Comparison of ENCODE assay signal across 8 cellular contexts in genomic region chr7:26152782-26153245, GRCh38. TPM values are rescaled to one million over a fixed set of nuclear protein-coding genes. Genes with fewer than 3 reads are reported as not detected.
DNase-seq lines count a peak whose midpoint lies in the region; ATAC-seq and TF ChIP-seq lines count a peak whose summit lies in the region.
"Not testable (repeated sequence)": the region's sequence is repeated elsewhere in the genome, so short reads cannot be mapped to it uniquely, and the experiment has no call there.

No MANE protein-coding gene starts in this region.

- not testable (repeated sequence) for TF ChIP-seq CTCF in AG04449 (IDR thresholded peaks at IDR 0.05; ENCODE audit: insufficient read depth, low read length, missing control alignments); right lobe of liver (IDR thresholded peaks at IDR 0.05)

- CTCF ChIA-PET in AG04449 (lab: Yijun Ruan, JAX): interaction anchor here (1.0 to 1.2 kb wide), 3 partner anchors 9 to 217 kb away, joined by 3 to 4 read pairs (median 3); no protein-coding TSS in a partner anchor

- DNase-seq in AG04449 (ENCODE audit: low read depth, low spot score); right lobe of liver: not testable (repeated sequence)
- peak; percentile 47 for DNase-seq in NCI-H82 (lab: John Stamatoyannopoulos, UW)
- peak; percentile 55 for DNase-seq in activated T-cell treated with anti-CD3 and anti-CD28 coated beads, Interleukin-2, amount 50 U/mL, for 1 hour
- DNase-seq in effector memory CD4-positive, alpha-beta T cell: peak in 1 of 3 donors; percentile 19

- H3K4me3 ChIP-seq in AG04449 (ENCODE audit: low read depth, low read length) (peak overlapping the region; percentile 61), right lobe of liver (peak overlapping the region; percentile 33 to 57 (median 38)), skeletal muscle tissue (ENCODE audit: low read length in 3 of 3) (peak overlapping the region; percentile 32 to 60 (median 60))
- peak overlapping the region; percentile 52 for H3K4me3 ChIP-seq in effector memory CD4-positive, alpha-beta T cell (ENCODE audit: insufficient read depth, low read depth, low read length, poor library complexity, severe bottlenecking)

- not testable (repeated sequence) for H3K27me3 ChIP-seq in effector memory CD4-positive, alpha-beta T cell (replicated peaks; ENCODE audit: control insufficient read depth, insufficient read depth, low read length, poor library complexity, severe bottlenecking); right lobe of liver
- peaks cover 29 to 53% (median 43%) of the 10 kb centered on the region in 3 donors for H3K27me3 ChIP-seq in skeletal muscle tissue (ENCODE audit: control insufficient read depth in 3 of 3, insufficient read depth in 3 of 3, low read length in 3 of 3)

- peak overlapping the region; percentile 56 for H3K27ac ChIP-seq in effector memory CD4-positive, alpha-beta T cell (ENCODE audit: insufficient read depth, low read length, poor library complexity, severe bottlenecking)
- not testable (repeated sequence) for H3K27ac ChIP-seq in right lobe of liver; skeletal muscle tissue (ENCODE audit: low read depth, low read length)

- intact Hi-C loops in right lobe of liver (cut with DNase I): not testable (repeated sequence)

- POLR2A ChIA-PET in AG04449 (lab: Yijun Ruan, JAX): interaction anchor here (1.0 kb wide), 1 partner anchor 47 kb away, joined by 7 read pairs; the partner anchor contains the start of gene HNRNPA2B1

- H3K9me3 ChIP-seq in effector memory CD4-positive, alpha-beta T cell (ENCODE audit: control insufficient read depth, low read length); right lobe of liver; skeletal muscle tissue (ENCODE audit: control insufficient read depth in 3 of 3, low read length in 3 of 3): not testable (repeated sequence)

- peak overlapping the region in 1 of 3 donors; percentile 3 for H3K9ac ChIP-seq in skeletal muscle tissue (ENCODE audit: low read depth in 1 of 3, low read length in 3 of 3)

- ATAC-seq in GM19023 (IDR thresholded peaks at IDR 0.05; ENCODE audit: unreplicated experiment): peak; percentile 30
- ATAC-seq in HG02852 (IDR thresholded peaks at IDR 0.05; ENCODE audit: unreplicated experiment): peak; percentile 17
- peak in 2 of 4 donors; percentile 3 to 14 for ATAC-seq in right lobe of liver

- TF ChIP-seq POLR2A in right lobe of liver (IDR thresholded peaks at IDR 0.05): not testable (repeated sequence)

- H3K4me1 ChIP-seq in effector memory CD4-positive, alpha-beta T cell (ENCODE audit: control insufficient read depth, insufficient read depth, low read length, poor library complexity, severe bottlenecking): peaks cover 35% of the 10 kb centered on the region
- not testable (repeated sequence) for H3K4me1 ChIP-seq in right lobe of liver; skeletal muscle tissue (ENCODE audit: control insufficient read depth in 3 of 3, insufficient read depth in 3 of 3, low read length in 3 of 3)

- H3K36me3 ChIP-seq in effector memory CD4-positive, alpha-beta T cell (ENCODE audit: control insufficient read depth, insufficient read depth, low read length); right lobe of liver; skeletal muscle tissue (ENCODE audit: control insufficient read depth in 3 of 3, insufficient read depth in 3 of 3, low read length in 3 of 3): not testable (repeated sequence)

- WGBS in right lobe of liver (ENCODE audit: insufficient coverage, low coverage, low lambda C conversion rate, missing lambda C conversion rate): 8% methylated on average over 24 of the region's 54 CpGs

RNA-seq across cellular contexts. Expression of gene NFE2L3, which starts 0.8 kb away (rescaled TPM):
- total RNA-seq in right lobe of liver (1 to 10 TPM in 2 of 6 experiments, under 1 TPM in 4; 0.13 to 2.0 (median 0.54) TPM), skeletal muscle tissue (under 0.01 TPM)

RNA-seq across cellular contexts. Expression of gene HNRNPA2B1, which starts 47.7 kb away (rescaled TPM):
- 100 to 1,000 TPM in 4 of 6 experiments, 10 to 100 TPM in 2; 93.5 to 252 (median 165) TPM for total RNA-seq in right lobe of liver
- total RNA-seq in skeletal muscle tissue: 99.7 TPM

RNA-seq across cellular contexts. Expression of gene CBX3, which starts 48.7 kb away (rescaled TPM):
- total RNA-seq in right lobe of liver (10 to 100 TPM; 26.4 to 42.1 (median 40.5) TPM), skeletal muscle tissue (48.0 TPM)
